ENCODE assay signal across 15 cellular contexts in genomic region chr17:29826045-29826692, GRCh38.
A peak's percentile ranks its signal among the peaks of the same experiment; 100 is the strongest.
DNase-seq lines count a peak whose midpoint lies in the region; TF ChIP-seq lines count a peak whose summit lies in the region.
"Had no signal": no experiment of that assay in that cellular context is flagged by ENCODE, and none has a peak within 500 bp of the region (broad histone marks: within the 10 kb centered on the region; RNA-seq: fewer than 3 reads in every experiment).

No MANE protein-coding gene starts in this region.

- H3K9me3 ChIP-seq in hepatocyte (ENCODE audit: low read depth) (no peaks in the 10 kb centered on the region), transverse colon (no peaks in the 10 kb centered on the region), A673 (ENCODE audit: low read depth, low read length, poor library complexity, severe bottlenecking) (no peaks in the 10 kb centered on the region)

- in situ Hi-C loops in transverse colon (cut with MboI; ENCODE audit: low pct_ligation_motif_present in 1 of 4, low pct_unique_long_range_greater_than_20kb in 1 of 4, low sequenced_read_pairs in 3 of 4), result no loop called here

- no peak overlapping the region for H3K4me2 ChIP-seq in hepatocyte

- H3K36me3 ChIP-seq in hepatocyte (replicated peaks; ENCODE audit: insufficient read depth, low read depth) (no peaks in the 10 kb centered on the region), transverse colon (no peaks in the 10 kb centered on the region), A673 (ENCODE audit: insufficient read depth, low read length, poor library complexity, severe bottlenecking) (no peaks in the 10 kb centered on the region)
- H3K36me3 ChIP-seq: brain microvascular endothelial cell had no signal

- 88% methylated on average over 2 of the region's 2 CpGs for WGBS in hepatocyte (ENCODE audit: low lambda C conversion rate, missing lambda C conversion rate)
- 23 to 62% methylated on average over 2 of the region's 2 CpGs for WGBS in transverse colon (ENCODE audit: low coverage in 1 of 2), 2 donors

- TF ChIP-seq EP300 in transverse colon (IDR thresholded peaks at IDR 0.05; ENCODE audit: low read depth), result no peak

- POLR2A ChIA-PET in A673 (lab: Charles Lee; ENCODE audit: low non-redundant PET), result no interaction called here

- H3K27ac ChIP-seq in hepatocyte, result peak overlapping the region; percentile 79
- H3K27ac ChIP-seq in transverse colon, result peak overlapping the region; percentile 59 to 79 (median 77)
- no peak overlapping the region for H3K27ac ChIP-seq in A673 (ENCODE audit: low read depth, low read length, poor library complexity, severe bottlenecking)
- H3K27ac ChIP-seq: brain microvascular endothelial cell had no signal

- no peaks in the 10 kb centered on the region for H3K9me2 ChIP-seq in hepatocyte (replicated peaks; ENCODE audit: insufficient read depth)

- H3K27me3 ChIP-seq in hepatocyte (no peaks in the 10 kb centered on the region), transverse colon (no peaks in the 10 kb centered on the region), A673 (replicated peaks; ENCODE audit: insufficient read depth, low read depth, low read length, poor library complexity) (no peaks in the 10 kb centered on the region)
- H3K27me3 ChIP-seq: brain microvascular endothelial cell had no signal

- CTCF ChIA-PET in A673 (lab: Charles Lee), result interaction anchor here (0.5 to 1.4 kb wide), 2 partner anchors 12 to 105 kb away, joined by 6 to 10 read pairs; no protein-coding TSS in a partner anchor

- no TSS peak for BruUV-seq in A673 (replicated peaks; lab: Mats Ljungman, UMichigan)

- peaks cover 4% of the 10 kb centered on the region for H3K4me1 ChIP-seq in hepatocyte (ENCODE audit: insufficient read depth)
- peaks cover 0 to 59% (median 17%) of the 10 kb centered on the region in 4 donors for H3K4me1 ChIP-seq in transverse colon
- H3K4me1 ChIP-seq in A673 (ENCODE audit: insufficient read depth, low read length, poor library complexity, severe bottlenecking), result peaks cover 19% of the 10 kb centered on the region

- H3K79me2 ChIP-seq in hepatocyte, result no peaks in the 10 kb centered on the region

- TF ChIP-seq CTCF in hepatocyte (IDR thresholded peaks at IDR 0.05; ENCODE audit: poor library complexity) (no peak), transverse colon (IDR thresholded peaks at IDR 0.05) (no peak), A673 (conservative IDR thresholded peaks at IDR 0.05; ENCODE audit: low read depth, low read length) (no peak)

- no peaks in the 10 kb centered on the region for H4K20me1 ChIP-seq in hepatocyte (ENCODE audit: insufficient read depth, poor library complexity, severe bottlenecking)

- no peak for TF ChIP-seq POLR2A in transverse colon (IDR thresholded peaks at IDR 0.05)

- H3K4me3 ChIP-seq in hepatocyte (no peak overlapping the region), transverse colon (no peak overlapping the region), A673 (ENCODE audit: low read depth, low read length, poor library complexity, severe bottlenecking) (no peak overlapping the region)

- no peak overlapping the region for H2AFZ ChIP-seq in hepatocyte

- intact Hi-C loops in transverse colon (cut with DNase I; ENCODE audit: low total_unique reads), result no loop called here
- intact Hi-C loops in A673 (cut with micrococcal nuclease; ENCODE audit: unreplicated experiment), result no loop called here

- DNase-seq in NCI-H510A treated with DMSO at 0.1 percent for 48 hours (lab: John Stamatoyannopoulos, UW) (peak; percentile 19), NCI-H510A (lab: John Stamatoyannopoulos, UW) (no peak), NCI-H524 treated with DMSO at 0.1 percent for 48 hours (lab: John Stamatoyannopoulos, UW) (peak; percentile 30), hepatocyte (ENCODE audit: low spot score) (no peak), transverse colon (no peak), A673 (ENCODE audit: low spot score) (no peak), A172 (ENCODE audit: low spot score) (no peak), hepatic stellate cell (ENCODE audit: low spot score) (no peak)
- DNase-seq: activated CD4-positive, alpha-beta T cell treated with anti-CD3 and anti-CD28 coated beads for 4 hours; brain microvascular endothelial cell; cortex of kidney; DMS 273 treated with DMSO at 0.1 percent for 48 hours; HCEC 1CT; stimulated activated CD8-positive, alpha-beta memory T cell treated with anti-CD3 and anti-CD28 coated beads, Interleukin-4, amount 100 ng/mL, for 48 hours; substantia nigra had no signal

Comparison
In these comparisons a context has a peak if more than half of its experiments do, and no peak if none do; other contexts are left out.
1. DNase-seq: peak in NCI-H510A treated with DMSO at 0.1 percent for 48 hours (single experiment) and NCI-H524 treated with DMSO at 0.1 percent for 48 hours (single experiment); none in NCI-H510A (single experiment), hepatocyte (single experiment), transverse colon (single experiment), A673 (single experiment), A172 (single experiment) and hepatic stellate cell (single experiment).